ENCODE assay signal across 21 cellular contexts in the genomic region with DNA sequence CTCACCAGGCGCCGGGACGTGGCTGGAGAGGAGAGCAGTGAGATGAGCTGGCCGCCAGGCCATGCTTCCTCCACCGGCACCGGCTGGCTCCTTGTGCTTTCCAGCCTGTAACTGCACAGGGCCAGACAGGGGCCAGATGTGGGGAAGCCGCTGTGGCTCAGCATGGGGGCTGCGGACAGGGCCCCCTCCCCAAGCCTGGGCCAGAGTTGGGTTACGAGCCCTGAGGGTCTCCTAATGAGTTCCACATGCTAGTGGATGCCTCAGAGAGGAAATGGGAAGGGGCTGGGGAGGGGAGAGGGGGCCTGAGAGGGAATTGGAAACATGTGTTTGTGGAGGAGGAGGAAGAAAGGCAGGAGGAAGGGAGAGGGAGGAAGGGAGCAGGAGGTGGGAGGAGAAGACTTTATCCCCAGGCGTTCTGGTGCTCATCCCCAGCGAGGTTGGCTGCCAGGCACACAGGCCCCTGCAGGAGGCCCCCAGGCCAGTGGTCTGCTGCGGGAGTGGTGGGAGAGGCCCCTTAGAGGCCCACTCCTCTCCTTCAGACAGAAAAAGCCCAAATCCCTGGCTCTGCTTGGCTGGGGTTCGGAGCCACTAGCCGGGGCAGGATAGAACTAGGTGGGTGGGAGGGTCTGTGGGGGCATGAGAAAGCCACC. TPM values are rescaled to one million over a fixed set of nuclear protein-coding genes. Genes with fewer than 3 reads are reported as not detected.
A peak's percentile ranks its signal among the peaks of the same experiment; 100 is the strongest.
DNase-seq lines count a peak whose midpoint lies in the region; ATAC-seq and TF ChIP-seq lines count a peak whose summit lies in the region.
"Had no signal": no experiment of that assay in that cellular context is flagged by ENCODE, and none has a peak within 500 bp of the region (broad histone marks: within the 10 kb centered on the region; RNA-seq: fewer than 3 reads in every experiment).

No MANE protein-coding gene starts in this region.

- no peak overlapping the region for H2BK5ac ChIP-seq in IMR-90 (ENCODE audit: low read depth, low read length, poor library complexity, severe bottlenecking)

- H3K4ac ChIP-seq in IMR-90 (ENCODE audit: low read depth, low read length) = no peak overlapping the region

- ATAC-seq in IMR-90 (ENCODE audit: low read depth) = peak; percentile 70
- ATAC-seq in omental fat pad (ENCODE audit: low FRiP score) = no peak
- no peak for ATAC-seq in HG03025 (IDR thresholded peaks at IDR 0.05; ENCODE audit: low FRiP score, unreplicated experiment)
- ATAC-seq: activated CD8-positive, alpha-beta memory T cell treated with anti-CD3 and anti-CD28 coated beads, Interleukin-2, amount 10 ng/mL, durations not matched to agents 7 days and 5 days; Right ventricle myocardium inferior; T-cell had no signal

- no peaks in the 10 kb centered on the region; the same call in 1 of the 2 replicates for H4K20me1 ChIP-seq in IMR-90 (ENCODE audit: insufficient read depth, low read length)

- H2AK5ac ChIP-seq in IMR-90 (ENCODE audit: low read depth, low read length) = no peak overlapping the region

- dilution Hi-C loops in IMR-90 (cut with HindIII; ENCODE audit: low sequenced_read_pairs, unreplicated experiment) = no loop called here

- no peak overlapping the region for H2AK9ac ChIP-seq in IMR-90 (replicated peaks; ENCODE audit: low read depth, low read length, poor library complexity)

- H3K27me3 Mint-ChIP-seq in type B pancreatic cell = peaks cover 2% of the 10 kb centered on the region
- H3K27me3 Mint-ChIP-seq: activated CD8-positive, alpha-beta memory T cell treated with anti-CD3 and anti-CD28 coated beads, Interleukin-2, amount 10 ng/mL, durations not matched to agents 7 days and 5 days; T-cell had no signal

- peaks cover 5% of the 10 kb centered on the region; the same call in 1 of the 2 replicates for H3K4me1 ChIP-seq in IMR-90 (ENCODE audit: control insufficient read depth, insufficient read depth, low read length)

- no peak overlapping the region for H3K23ac ChIP-seq in IMR-90 (ENCODE audit: low read depth, low read length)

- DNase-seq in IMR-90 = peak; percentile 61
- DNase-seq in astrocyte of the spinal cord (ENCODE audit: low read depth, low spot score) = peak; percentile 34
- DNase-seq in iris pigment epithelial cell (ENCODE audit: low read depth) = peak; percentile 60
- DNase-seq in type B pancreatic cell (ENCODE audit: extremely low spot score, unreplicated experiment) = peak; percentile 89
- DNase-seq in activated CD8-positive, alpha-beta memory T cell treated with anti-CD3 and anti-CD28 coated beads for 24 hours = no peak
- no peak for DNase-seq in omental fat pad (ENCODE audit: low spot score)
- DNase-seq: activated CD4-positive, alpha-beta T cell treated with anti-CD3 and anti-CD28 coated beads for 4 hours; activated CD8-positive, alpha-beta memory T cell treated with anti-CD3 and anti-CD28 coated beads, Interleukin-2, amount 10 ng/mL, durations not matched to agents 7 days and 5 days; amniotic stem cell; cerebellar nuclear complex; GOT3; Karpas-422; kidney; mesendoderm; NCI-H1105 treated with DMSO at 0.1 percent for 48 hours; T-cell had no signal

- no peak overlapping the region for H4K5ac ChIP-seq in IMR-90 (ENCODE audit: low read depth, low read length)

- no peak overlapping the region for H2BK15ac ChIP-seq in IMR-90 (ENCODE audit: low read depth, low read length)

- 27% methylated on average over 5 of the region's 14 CpGs; no CpG with 5 or more reads in 1 of the 2 experiments for WGBS in IMR-90 (ENCODE audit: extremely low coverage in 2 of 2, insufficient read length in 1 of 2), 2 experiments

- H3K27me3 ChIP-seq in IMR-90 (ENCODE audit: control insufficient read depth, insufficient read depth, low read length) = no peaks in the 10 kb centered on the region; the same call in 1 of the 2 replicates
- H3K27me3 ChIP-seq: BLaER1 treated with 17β-estradiol and CSF1 and Interleukin-3, amounts not matched to agents 10 nM and 100 nM had no signal

- peak overlapping the region; percentile 59 for H2AFZ ChIP-seq in IMR-90 (replicated peaks; ENCODE audit: low read length, poor library complexity)

- no peak for TF ChIP-seq POLR2A in IMR-90 (IDR thresholded peaks at IDR 0.05; ENCODE audit: low read depth, low read length)

- no peak for TF ChIP-seq CTCF in IMR-90 (conservative IDR thresholded peaks at IDR 0.05; ENCODE audit: low read depth, low read length)
- no peak for TF ChIP-seq CTCF in astrocyte of the spinal cord (IDR thresholded peaks at IDR 0.05; ENCODE audit: low read depth, low read length)
- TF ChIP-seq CTCF in type B pancreatic cell (conservative IDR thresholded peaks at IDR 0.05) = no peak
- no peak for TF ChIP-seq CTCF in omental fat pad (IDR thresholded peaks at IDR 0.05)

- H3K79me1 ChIP-seq in IMR-90 (ENCODE audit: low read depth in 1 of 2, low read length in 2 of 2) = no peaks in the 10 kb centered on the region

- H2BK20ac ChIP-seq in IMR-90 (ENCODE audit: low read depth, low read length) = no peak overlapping the region

- CTCF ChIA-PET in IMR-90 (lab: Yijun Ruan, JAX) = no interaction called here

- no peak overlapping the region for H2BK120ac ChIP-seq in IMR-90 (ENCODE audit: low read depth, low read length)

- no peak overlapping the region for H3K27ac Mint-ChIP-seq in type B pancreatic cell
- H3K27ac Mint-ChIP-seq: activated CD8-positive, alpha-beta memory T cell treated with anti-CD3 and anti-CD28 coated beads, Interleukin-2, amount 10 ng/mL, durations not matched to agents 7 days and 5 days; T-cell had no signal

- TF ChIP-seq RAD21 in IMR-90 (IDR thresholded peaks at IDR 0.05; ENCODE audit: low read length) = no peak

- H3K36me3 Mint-ChIP-seq in type B pancreatic cell = no peaks in the 10 kb centered on the region
- H3K36me3 Mint-ChIP-seq: activated CD8-positive, alpha-beta memory T cell treated with anti-CD3 and anti-CD28 coated beads, Interleukin-2, amount 10 ng/mL, durations not matched to agents 7 days and 5 days; T-cell had no signal

- H3K4me1 Mint-ChIP-seq in type B pancreatic cell (ENCODE audit: unreplicated experiment) = peaks cover 28% of the 10 kb centered on the region

- H3K9me3 ChIP-seq in IMR-90 (ENCODE audit: control insufficient read depth, insufficient read depth, low read length) = no peaks in the 10 kb centered on the region
- H3K9me3 ChIP-seq: BLaER1 treated with 17β-estradiol and CSF1 and Interleukin-3, amounts not matched to agents 10 nM and 100 nM; thoracic aorta had no signal

- intact Hi-C loops in IMR-90 (cut with micrococcal nuclease) = no loop called here

- no peak overlapping the region for H3K27ac ChIP-seq in IMR-90 (ENCODE audit: insufficient read depth, low read length)
- H3K27ac ChIP-seq: BLaER1 treated with 17β-estradiol and CSF1 and Interleukin-3, amounts not matched to agents 10 nM and 100 nM; thoracic aorta had no signal

- H4K91ac ChIP-seq in IMR-90 (ENCODE audit: insufficient read depth, low read depth, low read length) = no peak overlapping the region

- H3K56ac ChIP-seq in IMR-90 (ENCODE audit: extremely low read depth, insufficient read depth, low read length) = no peak overlapping the region

- no peak overlapping the region for H3K14ac ChIP-seq in IMR-90 (replicated peaks; ENCODE audit: low read depth, low read length)

- no peak overlapping the region for H3K9ac ChIP-seq in IMR-90 (ENCODE audit: low read depth, low read length)
- H3K9ac ChIP-seq: BLaER1 treated with 17β-estradiol and CSF1 and Interleukin-3, amounts not matched to agents 10 nM and 100 nM had no signal

- H3K4me3 Mint-ChIP-seq in type B pancreatic cell = peak overlapping the region; percentile 25
- H3K4me3 Mint-ChIP-seq: activated CD8-positive, alpha-beta memory T cell treated with anti-CD3 and anti-CD28 coated beads, Interleukin-2, amount 10 ng/mL, durations not matched to agents 7 days and 5 days; neural crest cell; T-cell had no signal

- no peaks in the 10 kb centered on the region for H3K9me1 ChIP-seq in IMR-90 (ENCODE audit: insufficient read depth, low read length)

- POLR2A ChIA-PET in IMR-90 (lab: Charles Lee; ENCODE audit: unreplicated experiment) = no interaction called here

- in situ Hi-C loops in IMR-90 (cut with MboI; ENCODE audit: low sequenced_read_pairs) = no loop called here
- in situ Hi-C loops in astrocyte of the spinal cord (cut with HindIII; ENCODE audit: low sequenced_read_pairs) = no loop called here

- no peak overlapping the region for H3K4me2 ChIP-seq in IMR-90 (ENCODE audit: low read depth, low read length)
- H3K4me2 ChIP-seq: BLaER1 treated with 17β-estradiol and CSF1 and Interleukin-3, amounts not matched to agents 10 nM and 100 nM had no signal

- 0 out of 4 replicates have a peak overlapping the region, but pooled peaks of 1 of the 2 experiments have one; percentile 11 for H4K8ac ChIP-seq in IMR-90 (ENCODE audit: low read depth in 2 of 2, low read length in 2 of 2)

- no peaks in the 10 kb centered on the region for H3K9me3 Mint-ChIP-seq in type B pancreatic cell
- H3K9me3 Mint-ChIP-seq: neural crest cell, T-cell had no signal

- BruUV-seq in IMR-90 (replicated peaks; lab: Mats Ljungman, UMichigan) = no TSS peak

- no peaks in the 10 kb centered on the region for H3K36me3 ChIP-seq in IMR-90 (ENCODE audit: control insufficient read depth, insufficient read depth, low read length)
- H3K36me3 ChIP-seq: BLaER1 treated with 17β-estradiol and CSF1 and Interleukin-3, amounts not matched to agents 10 nM and 100 nM; thoracic aorta had no signal

- no peak overlapping the region for H3K18ac ChIP-seq in IMR-90 (ENCODE audit: low read depth, low read length)

- H3K4me3 ChIP-seq in IMR-90 (ENCODE audit: insufficient read depth, low read depth, low read length) (no peak overlapping the region), astrocyte of the spinal cord (ENCODE audit: low read depth, low read length) (no peak overlapping the region)
- H3K4me3 ChIP-seq: BLaER1 treated with 17β-estradiol and CSF1 and Interleukin-3, amounts not matched to agents 10 nM and 100 nM; thoracic aorta had no signal

TF ChIP-seq in IMR-90, 13 proteins besides CTCF, POLR2A, EP300 and RAD21:
- TF ChIP-seq CHD1 (IDR thresholded peaks at IDR 0.05; ENCODE audit: low read depth, low read length) (no peak), CEBPB (IDR thresholded peaks at IDR 0.05; ENCODE audit: low read depth, low read length) (no peak), MXI1 (IDR thresholded peaks at IDR 0.05; ENCODE audit: borderline replicate concordance, low read depth, low read length) (no peak), RFX5 (IDR thresholded peaks at IDR 0.05; ENCODE audit: low read depth, low read length) (no peak), BHLHE40 (IDR thresholded peaks at IDR 0.05; ENCODE audit: low read depth, low read length) (no peak), RCOR1 (IDR thresholded peaks at IDR 0.05; ENCODE audit: insufficient replicate concordance, low read length) (no peak)

RNA-seq across cellular contexts. Expression of gene DUSP7, which starts 11.8 kb away (rescaled TPM):
- total RNA-seq in IMR-90 (2012; rRNA removed) (9.3 and 9.7 TPM in 2 replicates), type B pancreatic cell (ENCODE audit: low replicate concordance) (11.9 and 25.9 TPM in 2 replicates), omental fat pad (10 to 100 TPM in 3 of 4 donors, 1 to 10 TPM in 1; 5.5 to 22.2 (median 16.8) TPM)
- polyA plus RNA-seq in IMR-90 (2012; rRNA removed) = 24.0 and 27.8 TPM in 2 replicates
- 10.9 and 26.7 TPM in 2 replicates for polyA plus RNA-seq in IMR-90 (2012; cell fraction: cytosol; rRNA removed)
- polyA plus RNA-seq in IMR-90 (2012; cell fraction: nucleus; rRNA removed; ENCODE audit: low replicate concordance) = 8.9 and 16.8 TPM in 2 replicates

Comparison
In these comparisons a context has a peak if more than half of its experiments do, and no peak if none do; other contexts are left out.
1. DNase-seq: peak in IMR-90 (single experiment), astrocyte of the spinal cord (single experiment), iris pigment epithelial cell (single experiment) and type B pancreatic cell (single experiment); none in activated CD8-positive, alpha-beta memory T cell treated with anti-CD3 and anti-CD28 coated beads for 24 hours (single experiment) and omental fat pad (single experiment).